In the genomic region with DNA sequence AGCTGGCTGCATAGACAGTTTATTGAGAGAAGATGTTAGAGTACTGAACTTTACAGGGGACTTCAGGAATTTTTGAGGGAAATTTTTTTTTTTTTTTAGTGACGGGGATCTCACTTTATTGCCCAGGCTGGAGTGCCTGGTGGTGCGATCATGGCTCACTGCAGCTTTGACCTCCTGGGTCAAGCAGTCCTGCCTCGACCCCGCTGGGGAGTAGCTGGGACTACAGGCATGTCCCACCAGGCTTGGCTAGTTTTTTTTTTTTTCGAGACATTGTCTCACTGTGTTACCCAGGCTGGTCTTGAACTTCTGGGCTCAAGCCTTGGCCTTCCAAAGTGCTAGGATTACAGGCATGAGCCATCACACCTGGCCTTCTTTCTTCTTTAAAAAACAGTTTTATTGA, we compare ENCODE assay signal across 19 cellular contexts. TPM values are rescaled to one million over a fixed set of nuclear protein-coding genes. Genes with fewer than 3 reads are reported as not detected.
"Had no signal": no experiment of that assay in that cellular context is flagged by ENCODE, and none has a peak within 500 bp of the region (broad histone marks: within the 10 kb centered on the region; RNA-seq: fewer than 3 reads in every experiment).

No MANE protein-coding gene starts in this region.

- H3K9ac ChIP-seq: SK-N-SH had no signal

- H3K27me3 ChIP-seq: colonic mucosa, gastrocnemius medialis, heart left ventricle, right atrium auricular region, tibial nerve had no signal

- H3K27me3 Mint-ChIP-seq: central memory CD8-positive, alpha-beta T cell; stimulated activated naive CD8-positive, alpha-beta T cell treated with anti-CD3 and anti-CD28 coated beads, Interleukin-15, Interleukin-2, amounts not matched to agents 100 ng/mL and 50 ng/mL, for 24 hours had no signal

- H3K4me3 ChIP-seq: colonic mucosa, gastrocnemius medialis, heart left ventricle, left ventricle myocardium inferior, prostate gland, right atrium auricular region, tibial nerve had no signal

- H3K4me1 ChIP-seq: colonic mucosa, gastrocnemius medialis, prostate gland, tibial nerve had no signal

- H3K36me3 ChIP-seq: prostate gland had no signal

- H3K27ac ChIP-seq: colonic mucosa, gastrocnemius medialis, heart left ventricle, left ventricle myocardium inferior, prostate gland, right atrium auricular region, tibial nerve had no signal

- H3K9me3 ChIP-seq: colonic mucosa, gastrocnemius medialis, heart left ventricle, left ventricle myocardium inferior, prostate gland, right atrium auricular region, SK-N-SH, tibial nerve had no signal

- ATAC-seq: gastrocnemius medialis, heart left ventricle had no signal

- DNase-seq: activated CD4-positive, alpha-beta T cell treated with anti-CD3 and anti-CD28 coated beads, Interleukin-2, amount 50 U/mL, for 1 hour; activated gamma-delta T cell treated with Interleukin-2 at 50 U/mL for 16 hours; activated T-cell treated with anti-CD3 and anti-CD28 coated beads, Interleukin-2, amount 50 U/mL, for 48 hours; aorta; colonic mucosa; gastrocnemius medialis; heart left ventricle; left ventricle myocardium inferior; SK-N-SH; stimulated activated CD4-positive, alpha-beta T cell treated with anti-CD3 and anti-CD28 coated beads, Interleukin-2, amount 100 ng/mL, for 24 hours; T1000 had no signal

- H3K9me3 Mint-ChIP-seq: central memory CD8-positive, alpha-beta T cell; stimulated activated naive CD8-positive, alpha-beta T cell treated with anti-CD3 and anti-CD28 coated beads, Interleukin-15, Interleukin-2, amounts not matched to agents 100 ng/mL and 50 ng/mL, for 24 hours had no signal

- H3K4me3 Mint-ChIP-seq: central memory CD8-positive, alpha-beta T cell; stimulated activated naive CD8-positive, alpha-beta T cell treated with anti-CD3 and anti-CD28 coated beads, Interleukin-15, Interleukin-2, amounts not matched to agents 100 ng/mL and 50 ng/mL, for 24 hours had no signal

RNA-seq across cellular contexts. Expression of a gene that starts 10.8 kb away (rescaled TPM):
- total RNA-seq: gastrocnemius medialis, kidney epithelial cell, left ventricle myocardium inferior, myocyte, right atrium auricular region, skeletal muscle tissue had no signal
- polyA plus RNA-seq: SK-N-SH had no signal
